In genomic region chr4:22515145-22515887, GRCh38 we compare ENCODE assay signal across 8 cellular contexts. TPM values are rescaled to one million over a fixed set of nuclear protein-coding genes. Genes with fewer than 3 reads are reported as not detected.
DNase-seq lines count a peak whose midpoint lies in the region; ATAC-seq and TF ChIP-seq lines count a peak whose summit lies in the region.

No MANE protein-coding gene starts in this region.

- H3K79me2 ChIP-seq in PC-3 (ENCODE audit: low read length) = peaks cover 50% of the 10 kb centered on the region

- ATAC-seq in HG03565 (IDR thresholded peaks at IDR 0.05; ENCODE audit: unreplicated experiment) (peak; percentile 35), PC-3 (peak; percentile 55)

- H3K4me2 ChIP-seq in PC-3 (ENCODE audit: low read length) = peak overlapping the region; percentile 87

- H3F3A ChIP-seq in PC-3 (ENCODE audit: low read length, unreplicated experiment) = no peaks in the 10 kb centered on the region

- POLR2A ChIA-PET in PC-3 (lab: Charles Lee; ENCODE audit: unreplicated experiment) = interaction anchor here (0.6 kb wide), 1 partner anchor 15 kb away, joined by 6 read pairs; no protein-coding TSS in a partner anchor

- H3K9me3 ChIP-seq in PC-3 (ENCODE audit: low read length) = no peaks in the 10 kb centered on the region
- H3K9me3 ChIP-seq in right atrium auricular region = no peaks in the 10 kb centered on the region

- H4K20me1 ChIP-seq in PC-3 (ENCODE audit: low read length) = peaks cover 16% of the 10 kb centered on the region; the same call in 1 of the 2 replicates

- H3K9me2 ChIP-seq in PC-3 (replicated peaks; ENCODE audit: low read length) = no peaks in the 10 kb centered on the region

- no peak for TF ChIP-seq CTCF in PC-3 (conservative IDR thresholded peaks at IDR 0.05; ENCODE audit: low read depth, low read length)
- TF ChIP-seq CTCF in right atrium auricular region (IDR thresholded peaks at IDR 0.05) = peak in 1 of 2 donors; percentile 57

- BruUV-seq in PC-3 (replicated peaks; lab: Mats Ljungman, UMichigan) = no TSS peak

- CTCF ChIA-PET in PC-3 (lab: Charles Lee) = no interaction called here

- intact Hi-C loops in PC-3 (cut with micrococcal nuclease) = no loop called here
- intact Hi-C loops in posterior vena cava (cut with DNase I) = no loop called here

- H3K4me1 ChIP-seq in PC-3 (ENCODE audit: insufficient read depth, low read length) (peaks cover 19% of the 10 kb centered on the region), right atrium auricular region (peaks cover 0 to 12% of the 10 kb centered on the region in 2 donors)

- H3K27me3 ChIP-seq in PC-3 (ENCODE audit: low read length) (no peaks in the 10 kb centered on the region), right atrium auricular region (no peaks in the 10 kb centered on the region)

- H3K27ac ChIP-seq in PC-3 (ENCODE audit: low read length) (peak overlapping the region; percentile 76), right atrium auricular region (peak overlapping the region; percentile 81 to 88)

- H3K4me3 ChIP-seq in PC-3 (ENCODE audit: low read length) = peak overlapping the region; percentile 72
- peak overlapping the region; percentile 45 to 59 for H3K4me3 ChIP-seq in right atrium auricular region

- peak overlapping the region; percentile 75 for H3K9ac ChIP-seq in PC-3 (ENCODE audit: low read length)

- DNase-seq in NOMO-1 (lab: John Stamatoyannopoulos, UW; ENCODE audit: unreplicated experiment in 2 of 2) (peak; percentile 31 to 33), NOMO-1 treated with dmso at 0.1 percent for 144 hours (lab: John Stamatoyannopoulos, UW; ENCODE audit: unreplicated experiment) (no peak), PC-3 (peak; percentile 56), anterior cingulate cortex (lab: John Stamatoyannopoulos, UW) (peak in 47 of 58 donors; percentile 3 to 81 (median 23)), right atrium auricular region (ENCODE audit: low spot score) (peak; percentile 60), posterior vena cava (ENCODE audit: low spot score) (peak; percentile 83)
- DNase-seq in NK-92 treated with Interleukin-12 subunit alpha and Interleukin-12 subunit beta, amount 100 ng/mL, for 24 hours (lab: John Stamatoyannopoulos, UW) = no peak

- peak overlapping the region; percentile 20; the same call in 1 of the 2 replicates for H2AFZ ChIP-seq in PC-3 (ENCODE audit: low read length)

- H3K36me3 ChIP-seq in PC-3 (ENCODE audit: low read depth, low read length) (no peaks in the 10 kb centered on the region), right atrium auricular region (no peaks in the 10 kb centered on the region)

RNA-seq across cellular contexts. Expression of gene ADGRA3, which starts 0.6 kb away (rescaled TPM):
- total RNA-seq in PC-3 (2014; rRNA removed) (29.0 and 35.7 TPM in 2 replicates), right atrium auricular region (10 to 100 TPM; 27.8 to 28.3 TPM), posterior vena cava (10 to 100 TPM; 21.8 to 22.3 TPM)

Comparison
In these comparisons a context has a peak if more than half of its experiments do, and no peak if none do; other contexts are left out.
1. DNase-seq: peak in NOMO-1 (2 of 2), PC-3 (single experiment), anterior cingulate cortex (47 of 58), right atrium auricular region (single experiment) and posterior vena cava (single experiment); none in NOMO-1 treated with dmso at 0.1 percent for 144 hours (single experiment) and NK-92 treated with Interleukin-12 subunit alpha and Interleukin-12 subunit beta, amount 100 ng/mL, for 24 hours (single experiment).